ENCODE assay signal across 14 cellular contexts in genomic region chr20:4470375-4470774, GRCh38.
DNase-seq lines count a peak whose midpoint lies in the region; FAIRE-seq and TF ChIP-seq lines count a peak whose summit lies in the region.
"Had no signal": no experiment of that assay in that cellular context is flagged by ENCODE, and none has a peak within 500 bp of the region (broad histone marks: within the 10 kb centered on the region; RNA-seq: fewer than 3 reads in every experiment).

No MANE protein-coding gene starts in this region.

- H3K4me1 Mint-ChIP-seq in Calu3 (ENCODE audit: low read depth, unreplicated experiment): no peaks in the 10 kb centered on the region
- H3K4me1 Mint-ChIP-seq: CD4-positive, alpha-beta memory T cell had no signal

- H3K27me3 Mint-ChIP-seq in Calu3 (ENCODE audit: unreplicated experiment): peaks cover 82% of the 10 kb centered on the region

- no peak overlapping the region for H3K9ac ChIP-seq in adipocyte (ENCODE audit: low read length)

- no TSS peak for BruUV-seq in Calu3 (replicated peaks; lab: Mats Ljungman, UMichigan)

- H3K36me3 ChIP-seq in adipocyte (ENCODE audit: control insufficient read depth, insufficient read depth, low read length, severe bottlenecking): no peaks in the 10 kb centered on the region
- H3K36me3 ChIP-seq: ascending aorta, prostate gland had no signal

- no peaks in the 10 kb centered on the region for H3K36me3 Mint-ChIP-seq in Calu3 (ENCODE audit: insufficient read depth, unreplicated experiment)
- H3K36me3 Mint-ChIP-seq: CD4-positive, alpha-beta memory T cell had no signal

- intact Hi-C loops in Calu3 (cut with micrococcal nuclease; ENCODE audit: unreplicated experiment): no loop called here

- H3K27ac Mint-ChIP-seq in Calu3 (ENCODE audit: unreplicated experiment): no peak overlapping the region
- H3K27ac Mint-ChIP-seq: activated T-helper 2 cell treated with anti-CD3 and anti-CD28 coated beads, Interferon-gamma antibody, Interleukin-2, Interleukin-4, amounts not matched to agents 10 μg/mL and 5 μg/mL and 100 μg/mL, durations not matched to agents 14 hours and 24 hours and 36 hours; CD4-positive, alpha-beta memory T cell had no signal

- H3K27me3 ChIP-seq in adipocyte (replicated peaks; ENCODE audit: control insufficient read depth, insufficient read depth, low read length): no peaks in the 10 kb centered on the region
- H3K27me3 ChIP-seq: ascending aorta had no signal

- peaks cover 21% of the 10 kb centered on the region for H3K4me1 ChIP-seq in adipocyte (ENCODE audit: control insufficient read depth, insufficient read depth, low read length)
- H3K4me1 ChIP-seq: prostate gland had no signal

- no peaks in the 10 kb centered on the region for H3K9me3 Mint-ChIP-seq in Calu3 (ENCODE audit: low read depth, unreplicated experiment)
- H3K9me3 Mint-ChIP-seq: activated T-helper 2 cell treated with anti-CD3 and anti-CD28 coated beads, Interferon-gamma antibody, Interleukin-2, Interleukin-4, amounts not matched to agents 10 μg/mL and 5 μg/mL and 100 μg/mL, durations not matched to agents 14 hours and 24 hours and 36 hours had no signal

- TF ChIP-seq CTCF in D721Med (IDR thresholded peaks at IDR 0.05; ENCODE audit: insufficient read depth, missing control alignments) (no peak), GM20000 (IDR thresholded peaks at IDR 0.05; ENCODE audit: extremely low read depth, missing control alignments) (no peak), Calu3 (IDR thresholded peaks at IDR 0.05; ENCODE audit: unreplicated experiment) (no peak)

- CTCF ChIA-PET in Calu3 (lab: Charles Lee): no interaction called here

- FAIRE-seq in D721Med (lab: Jason Lieb, UNC): no peak
- FAIRE-seq: kidney had no signal

- DNase-seq in AG20443 (ENCODE audit: low spot score) (peak; percentile 65), HS-5 (ENCODE audit: low read depth) (peak; percentile 64), adipocyte (ENCODE audit: low read depth) (peak; percentile 82), kidney glomerular epithelial cell (lab: John Stamatoyannopoulos, UW) (peak; percentile 14), D721Med (ENCODE audit: insufficient read length, low spot score) (no peak), DMS153 treated with DMSO at 0.1 percent for 48 hours (lab: John Stamatoyannopoulos, UW; ENCODE audit: unreplicated experiment) (no peak), GM20000 (ENCODE audit: low spot score) (no peak), Calu3 (no peak)
- DNase-seq: CD4-positive, alpha-beta memory T cell; kidney; T-helper 9 cell had no signal

- H3K4me3 ChIP-seq in adipocyte (ENCODE audit: low read length): no peak overlapping the region
- H3K4me3 ChIP-seq: ascending aorta, prostate gland had no signal

- H3K9me3 ChIP-seq in adipocyte (ENCODE audit: control insufficient read depth, low read length): no peaks in the 10 kb centered on the region
- H3K9me3 ChIP-seq: ascending aorta, prostate gland had no signal

- no peak overlapping the region for H3K4me3 Mint-ChIP-seq in Calu3 (ENCODE audit: low read depth, unreplicated experiment)
- H3K4me3 Mint-ChIP-seq: CD4-positive, alpha-beta memory T cell had no signal

Comparison
In these comparisons a context has a peak if more than half of its experiments do, and no peak if none do; other contexts are left out.
1. DNase-seq: peak in AG20443 (single experiment), HS-5 (single experiment), adipocyte (single experiment) and kidney glomerular epithelial cell (single experiment); none in D721Med (single experiment), DMS153 treated with DMSO at 0.1 percent for 48 hours (single experiment), GM20000 (single experiment) and Calu3 (single experiment).